Comparison of ENCODE assay signal across 8 cellular contexts in the genomic region with DNA sequence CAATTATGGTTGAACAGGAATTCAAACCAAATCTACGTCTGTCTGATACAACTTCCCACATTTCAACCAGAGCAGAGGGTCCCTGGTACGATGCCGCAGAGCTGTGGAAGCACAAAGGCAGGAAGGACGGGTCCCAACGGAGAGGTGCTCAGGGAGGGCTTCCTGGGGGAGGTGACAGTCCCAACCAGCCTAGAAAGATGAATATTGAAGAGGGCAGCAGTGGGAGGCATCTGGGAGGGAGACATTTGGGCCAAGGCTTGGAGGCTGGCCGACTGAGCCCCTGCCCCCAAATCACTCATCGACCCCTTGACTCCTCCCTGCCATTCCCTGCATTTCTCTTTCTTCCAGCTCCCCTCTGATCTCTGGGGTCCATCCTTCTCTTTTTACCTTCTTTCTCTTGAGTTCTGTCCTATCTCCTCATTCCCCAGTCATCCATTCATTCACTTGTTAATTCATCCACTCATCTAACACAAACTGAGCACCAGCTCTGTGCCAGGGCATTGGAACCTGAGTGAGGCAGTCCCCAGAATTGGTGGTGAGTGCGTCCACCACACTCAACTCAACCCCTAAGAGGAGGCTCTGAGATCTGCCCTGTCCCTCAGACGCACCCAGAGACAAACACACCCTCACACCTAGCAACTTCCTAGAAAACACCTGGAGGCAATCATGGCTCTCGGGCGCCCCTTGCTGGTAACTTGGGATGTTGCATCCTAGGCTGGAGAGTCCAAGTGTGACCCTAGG. TPM values are rescaled to one million over a fixed set of nuclear protein-coding genes. Genes with fewer than 3 reads are reported as not detected.
DNase-seq lines count a peak whose midpoint lies in the region; ATAC-seq, FAIRE-seq and TF ChIP-seq lines count a peak whose summit lies in the region.

No MANE protein-coding gene starts in this region.

- intact Hi-C loops in upper lobe of right lung (cut with DNase I) = no loop called here

- ATAC-seq in upper lobe of right lung = peak; percentile 96

- no peaks in the 10 kb centered on the region for H3K27me3 ChIP-seq in SJSA1 (replicated peaks)
- H3K27me3 ChIP-seq in upper lobe of right lung = no peaks in the 10 kb centered on the region

- H3K27ac ChIP-seq in SJSA1 (no peak overlapping the region), upper lobe of right lung (no peak overlapping the region)

- DNase-seq in Kasumi-1 (lab: John Stamatoyannopoulos, UW) (peak; percentile 72 to 87), SJSA1 (ENCODE audit: low read depth in 1 of 2, low spot score in 2 of 2) (peak; percentile 75 to 80), glomerular visceral epithelial cell (ENCODE audit: extremely low spot score) (peak; percentile 82), pons (ENCODE audit: low spot score) (peak; percentile 68), upper lobe of right lung (peak; percentile 86), mesenteric fat pad (ENCODE audit: low spot score) (no peak)
- peak; percentile 72 for DNase-seq in activated gamma-delta T cell treated with anti-CD3 and anti-CD28 coated beads, Interleukin-2, amount 50 U/mL, for 16 hours (ENCODE audit: low read depth)

- peak; percentile 93 for TF ChIP-seq CTCF in upper lobe of right lung (IDR thresholded peaks at IDR 0.05)

- H3K4me1 ChIP-seq in SJSA1 (replicated peaks) = peaks cover 15% of the 10 kb centered on the region
- H3K4me1 ChIP-seq in upper lobe of right lung = peaks cover 8% of the 10 kb centered on the region

- peak; percentile 63 for FAIRE-seq in G401.6 (lab: Jason Lieb, UNC)

- H3K4me3 ChIP-seq in SJSA1 = no peak overlapping the region
- no peak overlapping the region for H3K4me3 ChIP-seq in upper lobe of right lung

- H3K36me3 ChIP-seq in SJSA1 (no peaks in the 10 kb centered on the region), upper lobe of right lung (no peaks in the 10 kb centered on the region)

- H3K9me3 ChIP-seq in SJSA1 (replicated peaks) (no peaks in the 10 kb centered on the region), upper lobe of right lung (no peaks in the 10 kb centered on the region)

RNA-seq across cellular contexts. Expression of gene CELA3B, which starts 13.2 kb away (rescaled TPM):
- not detected in 2 replicates for total RNA-seq in SJSA1 (2014; rRNA removed; shearing (Covaris generic))
- total RNA-seq in upper lobe of right lung = not detected
- total RNA-seq in mesenteric fat pad = 0.90 TPM

RNA-seq across cellular contexts. Expression of gene HSPG2, which starts 26.5 kb away (rescaled TPM):
- total RNA-seq in SJSA1 (2014; rRNA removed; shearing (Covaris generic)) = 45.2 and 62.3 TPM in 2 replicates
- 393 TPM for total RNA-seq in upper lobe of right lung
- 543 TPM for total RNA-seq in mesenteric fat pad

RNA-seq across cellular contexts. Expression of gene CELA3A, which starts 37.8 kb away (rescaled TPM):
- not detected in 2 replicates for total RNA-seq in SJSA1 (2014; rRNA removed; shearing (Covaris generic))
- total RNA-seq in upper lobe of right lung = not detected
- 4.1 TPM for total RNA-seq in mesenteric fat pad
